16 cellular contexts compared by ENCODE assay signal in the genomic region with DNA sequence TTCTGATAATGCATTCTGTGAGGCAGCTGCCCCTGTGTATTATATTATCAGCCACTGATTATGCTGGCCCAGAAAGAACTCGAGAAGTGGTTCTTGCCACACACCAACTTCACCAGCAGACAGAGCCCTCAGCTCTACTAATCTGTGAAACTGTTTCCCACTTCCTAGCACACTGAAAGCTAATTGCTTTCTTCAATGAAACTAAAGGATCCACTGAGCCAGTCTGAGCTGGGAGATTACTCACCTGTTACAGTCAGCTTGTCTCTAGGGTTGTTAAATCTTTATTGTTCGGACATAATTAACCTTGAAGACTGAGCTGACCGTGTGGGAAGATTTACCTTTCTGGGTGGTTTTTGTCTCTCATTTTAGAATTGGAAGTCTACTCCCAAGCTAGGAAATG.
DNase-seq lines count a peak whose midpoint lies in the region; ATAC-seq and TF ChIP-seq lines count a peak whose summit lies in the region.
"Had no signal": no experiment of that assay in that cellular context is flagged by ENCODE, and none has a peak within 500 bp of the region (broad histone marks: within the 10 kb centered on the region; RNA-seq: fewer than 3 reads in every experiment).

No MANE protein-coding gene starts in this region.

- H3K4me1 Mint-ChIP-seq in neural progenitor cell, result peaks cover 8% of the 10 kb centered on the region
- H3K4me1 Mint-ChIP-seq: B cell had no signal

- H3K9me3 Mint-ChIP-seq in neural progenitor cell, result no peaks in the 10 kb centered on the region

- DNase-seq in NCI-H146 (lab: John Stamatoyannopoulos, UW) (peak; percentile 27), NCI-H69 (lab: John Stamatoyannopoulos, UW) (peak; percentile 95), kidney epithelial cell (ENCODE audit: low read depth) (peak; percentile 4), neural progenitor cell (ENCODE audit: low spot score) (peak; percentile 40), activated T-cell treated with anti-CD3 and anti-CD28 coated beads for 4 hours (no peak)
- DNase-seq: EL, GF-D8, Kasumi-1, NCI-H1694, NCI-H510A, OCI-M1, SJCRH30 had no signal

- H3K27ac Mint-ChIP-seq in neural progenitor cell, result no peak overlapping the region
- H3K27ac Mint-ChIP-seq: B cell had no signal

- H3K4me3 ChIP-seq in kidney epithelial cell (ENCODE audit: low read depth, low read length) (no peak overlapping the region), neural progenitor cell (no peak overlapping the region)
- H3K4me3 ChIP-seq: A549, SJCRH30 had no signal

- no peak for TF ChIP-seq CTCF in kidney epithelial cell (IDR thresholded peaks at IDR 0.05; ENCODE audit: insufficient read depth, low read length, poor library complexity, severe bottlenecking)
- TF ChIP-seq CTCF in neural progenitor cell (IDR thresholded peaks at IDR 0.05), result peak; percentile 6

- no peak overlapping the region for H2AFZ ChIP-seq in neural progenitor cell (replicated peaks)

- no peaks in the 10 kb centered on the region for H3K27me3 Mint-ChIP-seq in neural progenitor cell (ENCODE audit: insufficient read depth, low read depth)
- H3K27me3 Mint-ChIP-seq: B cell had no signal

- H3K36me3 ChIP-seq in kidney epithelial cell (ENCODE audit: control insufficient read depth, insufficient read depth, low read length) (no peaks in the 10 kb centered on the region), neural progenitor cell (no peaks in the 10 kb centered on the region)
- H3K36me3 ChIP-seq: SJCRH30 had no signal

- H3K27me3 ChIP-seq in kidney epithelial cell (ENCODE audit: control insufficient read depth, insufficient read depth, low read length) (no peaks in the 10 kb centered on the region), neural progenitor cell (no peaks in the 10 kb centered on the region)

- peaks cover 16% of the 10 kb centered on the region for H3F3A ChIP-seq in neural progenitor cell (ENCODE audit: low read depth)

- no peak overlapping the region for H3K4me3 Mint-ChIP-seq in neural progenitor cell
- H3K4me3 Mint-ChIP-seq: B cell had no signal

- H3K36me3 Mint-ChIP-seq in neural progenitor cell, result no peaks in the 10 kb centered on the region

- H3K9ac ChIP-seq in neural progenitor cell, result no peak overlapping the region

- no peaks in the 10 kb centered on the region for H4K20me1 ChIP-seq in neural progenitor cell (ENCODE audit: low read depth)

- peaks cover 20% of the 10 kb centered on the region for H3K4me1 ChIP-seq in neural progenitor cell
- H3K4me1 ChIP-seq: A549, SJCRH30 had no signal

- peak overlapping the region; percentile 34 for H3K4me2 ChIP-seq in neural progenitor cell
- H3K4me2 ChIP-seq: A549 had no signal

- H3K27ac ChIP-seq in neural progenitor cell, result no peak overlapping the region
- H3K27ac ChIP-seq: A549, SJCRH30 had no signal

- ATAC-seq in GM18867 (IDR thresholded peaks at IDR 0.05; ENCODE audit: unreplicated experiment), result no peak
- ATAC-seq in HG02610 (IDR thresholded peaks at IDR 0.05; ENCODE audit: unreplicated experiment), result no peak
- ATAC-seq: A549 had no signal

- H3K9me3 ChIP-seq in neural progenitor cell (ENCODE audit: low read depth), result no peaks in the 10 kb centered on the region
- H3K9me3 ChIP-seq: A549, SJCRH30 had no signal

- H3K79me2 ChIP-seq in neural progenitor cell (ENCODE audit: low read depth), result no peaks in the 10 kb centered on the region
